In the genomic region with DNA sequence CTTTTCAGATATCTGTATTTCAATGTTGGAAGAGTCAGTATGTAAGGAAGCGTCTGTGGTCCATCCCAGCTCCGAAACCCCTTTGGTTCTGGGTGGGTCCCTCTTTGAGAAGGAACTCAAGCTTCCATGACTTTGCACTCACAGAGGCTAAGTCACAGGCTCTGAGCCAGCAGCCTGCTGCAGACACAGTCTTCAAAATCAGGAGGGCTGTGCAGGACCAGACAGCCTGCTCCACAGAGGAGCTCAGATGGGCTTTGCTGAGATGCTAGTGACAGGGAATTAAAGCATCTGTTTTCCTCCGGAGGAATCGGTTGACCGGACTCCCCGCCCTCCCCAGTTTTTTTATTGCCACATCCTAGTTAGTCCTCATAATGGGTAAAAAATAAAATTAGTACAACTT, we compare ENCODE assay signal across 32 cellular contexts.
"Had no signal": no experiment of that assay in that cellular context is flagged by ENCODE, and none has a peak within 500 bp of the region (broad histone marks: within the 10 kb centered on the region; RNA-seq: fewer than 3 reads in every experiment).

No MANE protein-coding gene starts in this region.

- H3K4me3 ChIP-seq: adrenal gland, body of pancreas, breast epithelium had no signal

- ATAC-seq: activated CD8-positive, alpha-beta T cell treated with anti-CD3 and anti-CD28 coated beads for 36 hours; activated naive CD4-positive, alpha-beta T cell treated with anti-CD3 and anti-CD28 coated beads, Interleukin-2, amount 50 U/mL, for 72 hours; activated T-cell treated with anti-CD3 and anti-CD28 coated beads, Interleukin-2, amount 50 U/mL, for 4 hours; activated T-cell treated with anti-CD3 and anti-CD28 coated beads, Interleukin-2, amount 50 U/mL, for 72 hours; activated T-helper 17 cell treated with anti-CD3 and anti-CD28 coated beads, Interleukin-2, amount 50 U/mL, for 72 hours; body of pancreas had no signal

- H3K9me3 ChIP-seq: adrenal gland, body of pancreas, breast epithelium had no signal

- H3K36me3 ChIP-seq: adrenal gland, brain microvascular endothelial cell, breast epithelium had no signal

- H3K27ac ChIP-seq: adrenal gland, body of pancreas, brain microvascular endothelial cell, breast epithelium, VCaP had no signal

- H3K27me3 ChIP-seq: adrenal gland, body of pancreas, brain microvascular endothelial cell, breast epithelium had no signal

- DNase-seq: activated B cell treated with CpG ODN at 0.5 μM for 24 hours; activated CD4-positive, alpha-beta memory T cell treated with anti-CD3 and anti-CD28 coated beads for 36 hours; activated CD4-positive, alpha-beta T cell treated with anti-CD3 and anti-CD28 coated beads for 4 hours; activated CD4-positive, alpha-beta T cell treated with anti-CD3 and anti-CD28 coated beads, Interleukin-2, amount 10 ng/mL, durations not matched to agents 24 days and 14 days; activated CD4-positive, alpha-beta T cell treated with anti-CD3 and anti-CD28 coated beads, Interleukin-2, amount 50 U/mL, for 1 hour; activated CD4-positive, alpha-beta T cell treated with anti-CD3 and anti-CD28 coated beads, Interleukin-2, amount 50 U/mL, for 4 hours; activated CD4-positive, CD25-positive, alpha-beta regulatory T cell treated with anti-CD3 and anti-CD28 coated beads, Interleukin-2, amount 50 U/mL, for 72 hours; activated CD8-positive, alpha-beta memory T cell treated with anti-CD3 and anti-CD28 coated beads, Interleukin-2, amount 50 U/mL, for 4 hours; activated CD8-positive, alpha-beta T cell treated with anti-CD3 and anti-CD28 coated beads for 36 hours; activated effector memory CD4-positive, alpha-beta T cell treated with anti-CD3 and anti-CD28 coated beads, Interleukin-2, amount 50 U/mL, for 16 hours; activated gamma-delta T cell treated with Interleukin-2 at 50 U/mL for 16 hours; activated naive CD4-positive, alpha-beta T cell; activated naive CD4-positive, alpha-beta T cell treated with anti-CD3 and anti-CD28 coated beads for 36 hours; activated naive CD4-positive, alpha-beta T cell treated with anti-CD3 and anti-CD28 coated beads, Interleukin-2, amount 50 U/mL, for 16 hours; activated naive CD8-positive, alpha-beta T cell treated with anti-CD3 and anti-CD28 coated beads for 36 hours; activated T-cell treated with anti-CD3 and anti-CD28 coated beads for 4 hours; activated T-cell treated with anti-CD3 and anti-CD28 coated beads, Interleukin-2, amount 50 U/mL, for 1 hour; activated T-cell treated with anti-CD3 and anti-CD28 coated beads, Interleukin-2, amount 50 U/mL, for 4 hours; activated T-cell treated with anti-CD3 and anti-CD28 coated beads, Interleukin-2, amount 50 U/mL, for 72 hours; adrenal gland; amniotic stem cell; aorta; body of pancreas; brain microvascular endothelial cell; central memory CD4-positive, alpha-beta T cell; T-helper 1 cell; T-helper 2 cell; T-helper 9 cell had no signal

- H3K4me1 ChIP-seq: body of pancreas, breast epithelium had no signal
